13 cellular contexts compared by ENCODE assay signal in the genomic region with DNA sequence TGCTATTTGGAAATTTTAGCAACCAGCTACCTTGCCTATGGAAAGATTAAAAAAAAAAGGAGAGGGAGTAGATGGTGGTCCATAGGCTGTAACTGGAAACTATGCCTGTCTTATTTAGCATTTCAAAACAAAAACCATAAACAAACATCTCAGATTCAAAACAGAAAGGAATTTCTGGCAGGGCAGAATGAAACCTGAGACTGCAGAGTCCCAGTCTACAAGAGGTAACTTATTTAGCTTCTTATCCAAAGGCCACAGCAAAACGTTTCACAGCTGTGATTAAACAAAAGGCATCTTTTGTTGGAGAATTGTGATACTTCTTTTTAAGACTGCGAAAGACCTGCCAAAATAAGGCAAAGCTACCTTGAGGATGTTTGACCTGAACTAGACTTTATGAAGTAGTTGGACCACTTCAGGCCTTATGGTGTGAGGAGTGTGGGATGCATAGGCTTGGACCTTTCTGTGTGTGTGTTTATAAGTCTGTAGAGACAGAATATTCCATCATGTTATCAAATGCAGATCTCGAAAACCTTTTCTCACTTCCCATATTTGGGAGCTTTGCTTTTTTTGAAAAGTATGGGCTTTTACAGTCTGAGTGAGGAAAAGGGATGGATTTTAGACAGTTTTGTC. TPM values are rescaled to one million over a fixed set of nuclear protein-coding genes. Genes with fewer than 3 reads are reported as not detected.
A peak's percentile ranks its signal among the peaks of the same experiment; 100 is the strongest.
DNase-seq lines count a peak whose midpoint lies in the region; ATAC-seq and TF ChIP-seq lines count a peak whose summit lies in the region.
"Had no signal": no experiment of that assay in that cellular context is flagged by ENCODE, and none has a peak within 500 bp of the region (broad histone marks: within the 10 kb centered on the region; RNA-seq: fewer than 3 reads in every experiment).

No MANE protein-coding gene starts in this region.

- no peak overlapping the region for H2AK5ac ChIP-seq in H9 (ENCODE audit: insufficient read length, low read length)

- no peak overlapping the region for H2BK12ac ChIP-seq in H9 (ENCODE audit: insufficient read length, low read depth, low read length)

- peak overlapping the region in 1 of 2 experiments; percentile 62; a peak in 3 of 5 replicates for H3K4me3 Mint-ChIP-seq in H9

- H3K18ac ChIP-seq in H9 (ENCODE audit: insufficient read length, low read depth, low read length), result no peak overlapping the region

- ATAC-seq in HG02642 (IDR thresholded peaks at IDR 0.05; ENCODE audit: poor library complexity, unreplicated experiment), result no peak
- ATAC-seq in HG03139 (IDR thresholded peaks at IDR 0.05; ENCODE audit: unreplicated experiment), result no peak

- H3K4me1 Mint-ChIP-seq in H9, result peaks cover 90 to 92% of the 10 kb centered on the region in 2 experiments

- H4K5ac ChIP-seq in H9 (ENCODE audit: insufficient read length, low read depth, low read length), result peak overlapping the region; percentile 3

- TF ChIP-seq CTCF in H9 (conservative IDR thresholded peaks at IDR 0.05) (no peak), fibroblast of villous mesenchyme (IDR thresholded peaks at IDR 0.05; ENCODE audit: insufficient read depth, low read depth, low read length) (no peak)

- H3K4me1 ChIP-seq in H9 (ENCODE audit: insufficient read depth, low read length), result peaks cover 35% of the 10 kb centered on the region; the same call in 1 of the 2 replicates
- H3K4me1 ChIP-seq in adipocyte (ENCODE audit: control insufficient read depth, insufficient read depth, low read length), result peaks cover 78% of the 10 kb centered on the region
- no peaks in the 10 kb centered on the region for H3K4me1 ChIP-seq in effector memory CD4-positive, alpha-beta T cell (ENCODE audit: control insufficient read depth, insufficient read depth, low read length, poor library complexity, severe bottlenecking)

- H2BK5ac ChIP-seq in H9 (ENCODE audit: insufficient read length, low read length), result no peak overlapping the region

- H4K20me1 ChIP-seq in H9 (ENCODE audit: control insufficient read depth, insufficient read depth, insufficient read length), result no peaks in the 10 kb centered on the region

- H3K4me2 ChIP-seq in H9 (ENCODE audit: insufficient read depth, insufficient read length, low read length), result peak overlapping the region; percentile 38

- H3K23ac ChIP-seq in H9 (ENCODE audit: insufficient read length, low read depth, low read length), result no peak overlapping the region

- peaks cover 9% of the 10 kb centered on the region for H3K36me3 ChIP-seq in adipocyte (ENCODE audit: control insufficient read depth, insufficient read depth, low read length, severe bottlenecking)
- H3K36me3 ChIP-seq in effector memory CD4-positive, alpha-beta T cell (ENCODE audit: control insufficient read depth, insufficient read depth, low read length), result no peaks in the 10 kb centered on the region
- H3K36me3 ChIP-seq: neutrophil had no signal

- H3K27me3 Mint-ChIP-seq in H9 (ENCODE audit: low read depth), result no peaks in the 10 kb centered on the region

- H2AFZ ChIP-seq in H9 (ENCODE audit: low read length), result no peak overlapping the region

- H3K9ac ChIP-seq in H9 (ENCODE audit: extremely low read depth, insufficient read length, low read length) (no peak overlapping the region), adipocyte (ENCODE audit: low read length) (no peak overlapping the region)

- no peak overlapping the region for H2BK20ac ChIP-seq in H9 (ENCODE audit: low read depth, low read length, poor library complexity, severe bottlenecking)

- no peak overlapping the region for H3K4ac ChIP-seq in H9 (ENCODE audit: low read depth, low read length)

- no peak overlapping the region for H2BK120ac ChIP-seq in H9 (ENCODE audit: low read depth, low read length, poor library complexity, severe bottlenecking)

- H3K23me2 ChIP-seq in H9 (ENCODE audit: insufficient read length, low read depth, low read length, poor library complexity, severe bottlenecking), result no peaks in the 10 kb centered on the region

- no peak overlapping the region for H3K14ac ChIP-seq in H9 (ENCODE audit: insufficient read depth, low read length)

- no CpG with 5 or more reads among the region's 3 CpGs for WGBS in H9 (ENCODE audit: extremely low coverage, insufficient read length, low lambda C conversion rate)

- no peak for DNase-seq in H9
- DNase-seq in adipocyte (ENCODE audit: low read depth), result peak; percentile 82
- DNase-seq in fibroblast of villous mesenchyme (ENCODE audit: low read depth), result peak; percentile 65
- DNase-seq in renal cortical epithelial cell (ENCODE audit: low read depth), result peak; percentile 74
- no peak for DNase-seq in NCI-H2227 treated with DMSO at 0.1 percent for 48 hours (lab: John Stamatoyannopoulos, UW)
- DNase-seq in effector memory CD4-positive, alpha-beta T cell, result no peak
- DNase-seq: foreskin fibroblast, NCI-H1417, NCI-H69, SIG-M5 had no signal

- H2BK15ac ChIP-seq in H9 (ENCODE audit: low read depth, low read length), result no peak overlapping the region

- peaks cover 3% of the 10 kb centered on the region for H3K79me1 ChIP-seq in H9 (ENCODE audit: insufficient read depth, low read depth, low read length, poor library complexity, severe bottlenecking)

- no peaks in the 10 kb centered on the region for H3K9me3 ChIP-seq in H9 (ENCODE audit: control insufficient read depth, low read depth, low read length)
- H3K9me3 ChIP-seq in adipocyte (ENCODE audit: control insufficient read depth, low read length), result no peaks in the 10 kb centered on the region
- H3K9me3 ChIP-seq in effector memory CD4-positive, alpha-beta T cell (ENCODE audit: control insufficient read depth, low read length), result no peaks in the 10 kb centered on the region
- H3K9me3 ChIP-seq: neutrophil had no signal

- H3K27me3 ChIP-seq in H9 (ENCODE audit: insufficient read depth, low read length) (no peaks in the 10 kb centered on the region), adipocyte (replicated peaks; ENCODE audit: control insufficient read depth, insufficient read depth, low read length) (no peaks in the 10 kb centered on the region)
- no peaks in the 10 kb centered on the region for H3K27me3 ChIP-seq in effector memory CD4-positive, alpha-beta T cell (replicated peaks; ENCODE audit: control insufficient read depth, insufficient read depth, low read length, poor library complexity, severe bottlenecking)

- no peak overlapping the region for H3K4me3 ChIP-seq in adipocyte (ENCODE audit: low read length)
- H3K4me3 ChIP-seq in fibroblast of villous mesenchyme (ENCODE audit: low read depth, low read length), result no peak overlapping the region
- no peak overlapping the region for H3K4me3 ChIP-seq in effector memory CD4-positive, alpha-beta T cell (ENCODE audit: insufficient read depth, low read depth, low read length, poor library complexity, severe bottlenecking)

- H3K27ac Mint-ChIP-seq in H9, result peak overlapping the region in 2 of 3 experiments; percentile 67 to 78; a peak in 6 of 7 replicates

- no peaks in the 10 kb centered on the region for H3K36me3 Mint-ChIP-seq in H9 (ENCODE audit: insufficient read depth in 1 of 3, low read depth in 3 of 3)

- no peak overlapping the region for H4K8ac ChIP-seq in H9 (replicated peaks; ENCODE audit: insufficient read length, low read depth, low read length)

- no peaks in the 10 kb centered on the region for H3K9me3 Mint-ChIP-seq in H9

- H3K27ac ChIP-seq in H9 (ENCODE audit: insufficient read length, low read depth, low read length), result peak overlapping the region; percentile 56
- no peak overlapping the region for H3K27ac ChIP-seq in effector memory CD4-positive, alpha-beta T cell (ENCODE audit: insufficient read depth, low read length, poor library complexity, severe bottlenecking)
- H3K27ac ChIP-seq: neutrophil had no signal

- peak overlapping the region; percentile 10 for H3T11ph ChIP-seq in H9 (ENCODE audit: low read length)

- no peak overlapping the region for H3K56ac ChIP-seq in H9 (ENCODE audit: insufficient read length, low read depth, low read length)

- peaks cover 60% of the 10 kb centered on the region for H3K79me2 ChIP-seq in H9 (ENCODE audit: insufficient read depth, low read length)

- H4K91ac ChIP-seq in H9 (ENCODE audit: insufficient read length, low read depth, low read length), result no peak overlapping the region

RNA-seq across cellular contexts. Expression of gene CRIM1, which starts 11.0 kb away (rescaled TPM):
- 27.0 and 27.6 TPM in 2 replicates for total RNA-seq in H9 (2021)
- total RNA-seq in fibroblast of villous mesenchyme, result 729 and 949 TPM in 2 replicates
- total RNA-seq in renal cortical epithelial cell, result 299 and 669 TPM in 2 replicates

Comparison
In these comparisons a context has a peak if more than half of its experiments do, and no peak if none do; other contexts are left out.
1. DNase-seq: peak in adipocyte (single experiment), fibroblast of villous mesenchyme (single experiment) and renal cortical epithelial cell (single experiment); none in H9 (single experiment), NCI-H2227 treated with DMSO at 0.1 percent for 48 hours (single experiment) and effector memory CD4-positive, alpha-beta T cell (0 of 3).
2. RNA of gene CRIM1, which starts 11.0 kb away (total RNA-seq): 729 to 949 TPM in fibroblast of villous mesenchyme and 299 to 669 TPM in renal cortical epithelial cell; 27.0 to 27.6 TPM in H9; every median in the first group is over 10 times any median in the second.